ENCODE assay signal across 16 cellular contexts in the genomic region with DNA sequence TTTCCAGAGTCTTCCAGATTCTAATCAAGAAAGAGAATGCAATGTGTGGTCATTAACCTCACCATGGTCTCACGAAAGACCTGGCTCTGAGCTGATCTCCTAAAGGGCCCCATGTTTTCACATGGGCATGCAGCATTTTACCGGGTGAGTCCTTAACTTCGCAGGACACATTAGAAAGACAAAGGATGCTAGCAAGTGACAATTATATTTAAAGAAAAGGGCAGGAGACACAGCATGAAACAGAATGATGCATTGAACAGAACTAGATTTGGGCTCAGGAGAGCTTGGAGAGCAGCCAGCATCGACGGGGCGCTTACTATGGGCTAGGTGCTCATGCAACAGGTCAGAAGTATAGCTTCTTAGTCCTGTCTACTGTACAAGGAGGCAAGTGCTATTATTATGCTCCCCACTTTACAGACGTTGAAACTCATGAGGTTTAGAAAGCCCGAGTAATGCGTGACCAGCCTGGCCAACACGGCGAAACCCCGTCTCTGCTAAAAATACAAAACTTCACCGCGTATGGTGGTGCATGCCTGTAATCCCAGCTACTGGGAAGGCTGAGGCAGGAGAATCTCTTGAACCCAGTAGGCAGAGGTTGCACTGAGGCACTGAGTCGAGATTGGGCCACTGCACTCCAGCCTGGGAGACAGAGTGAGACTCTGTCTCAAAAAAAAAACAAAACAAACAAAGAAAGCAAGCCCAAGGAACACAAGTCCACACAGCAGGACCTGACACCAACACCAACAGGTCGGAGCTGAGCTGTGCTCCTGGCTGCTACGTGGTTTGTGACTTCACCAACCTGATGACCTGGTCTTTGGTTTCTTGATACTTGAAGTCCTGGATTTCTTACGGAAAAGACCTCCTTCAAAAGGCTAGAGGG. TPM values are rescaled to one million over a fixed set of nuclear protein-coding genes. Genes with fewer than 3 reads are reported as not detected.
DNase-seq lines count a peak whose midpoint lies in the region; ATAC-seq and TF ChIP-seq lines count a peak whose summit lies in the region.
"Had no signal": no experiment of that assay in that cellular context is flagged by ENCODE, and none has a peak within 500 bp of the region (broad histone marks: within the 10 kb centered on the region; RNA-seq: fewer than 3 reads in every experiment).

No MANE protein-coding gene starts in this region.

- peaks cover 82% of the 10 kb centered on the region for H3K4me1 ChIP-seq in Loucy (ENCODE audit: insufficient read depth, low read length, poor library complexity, severe bottlenecking)

- no peak for ATAC-seq in CD4-positive, alpha-beta T cell (ENCODE audit: poor library complexity)
- ATAC-seq in HG03139 (IDR thresholded peaks at IDR 0.05; ENCODE audit: unreplicated experiment): no peak
- ATAC-seq: stimulated activated naive CD8-positive, alpha-beta T cell treated with anti-CD3 and anti-CD28 coated beads, Interleukin-15, amount 100 ng/mL, for 72 hours had no signal

- peak overlapping the region; percentile 11 for H3K4me3 Mint-ChIP-seq in CD4-positive, alpha-beta T cell
- no peak overlapping the region for H3K4me3 Mint-ChIP-seq in dendritic cell treated with granulocyte-macrophage colony-stimulating factor and Interleukin-4, amounts not matched to agents 40 ng/mL and 50 ng/mL, for 4 days
- H3K4me3 Mint-ChIP-seq in progenitor cell of endocrine pancreas (ENCODE audit: low read depth): no peak overlapping the region
- H3K4me3 Mint-ChIP-seq: stimulated activated naive CD8-positive, alpha-beta T cell treated with anti-CD3 and anti-CD28 coated beads, Interleukin-15, amount 100 ng/mL, for 72 hours had no signal

- no peaks in the 10 kb centered on the region for H3K27me3 Mint-ChIP-seq in CD4-positive, alpha-beta T cell
- H3K27me3 Mint-ChIP-seq in dendritic cell treated with granulocyte-macrophage colony-stimulating factor and Interleukin-4, amounts not matched to agents 40 ng/mL and 50 ng/mL, for 4 days: no peaks in the 10 kb centered on the region
- no peaks in the 10 kb centered on the region for H3K27me3 Mint-ChIP-seq in progenitor cell of endocrine pancreas
- H3K27me3 Mint-ChIP-seq: stimulated activated naive CD8-positive, alpha-beta T cell treated with anti-CD3 and anti-CD28 coated beads, Interleukin-15, amount 100 ng/mL, for 72 hours had no signal

- peak overlapping the region; percentile 80 for H3K9ac ChIP-seq in Loucy (ENCODE audit: low read depth, low read length, poor library complexity, severe bottlenecking)

- DNase-seq in CD4-positive, alpha-beta T cell: no peak
- DNase-seq in progenitor cell of endocrine pancreas (ENCODE audit: low spot score, unreplicated experiment) (no peak), EL (no peak), COR-L47 (lab: John Stamatoyannopoulos, UW) (no peak)
- DNase-seq: erythroblast; GF-D8; hippocampal formation; mesendoderm; NCI-H69; SHP77; stimulated activated CD4-positive, alpha-beta T cell treated with anti-CD3 and anti-CD28 coated beads, Interleukin-4, amount 100 ng/mL, for 4 hours; stimulated activated naive CD8-positive, alpha-beta T cell treated with anti-CD3 and anti-CD28 coated beads, Interleukin-15, amount 100 ng/mL, for 72 hours had no signal

- H3K27ac ChIP-seq in CD4-positive, alpha-beta T cell (ENCODE audit: low read depth, low read length): no peak overlapping the region

- TF ChIP-seq CTCF in CD4-positive, alpha-beta T cell (IDR thresholded peaks at IDR 0.05): no peak
- no peak for TF ChIP-seq CTCF in Loucy (conservative IDR thresholded peaks at IDR 0.05; ENCODE audit: low read length)
- no peak for TF ChIP-seq CTCF in progenitor cell of endocrine pancreas (IDR thresholded peaks at IDR 0.05; ENCODE audit: unreplicated experiment)

- peaks cover 77% of the 10 kb centered on the region for H3K36me3 Mint-ChIP-seq in CD4-positive, alpha-beta T cell (ENCODE audit: low read depth)
- peaks cover 75% of the 10 kb centered on the region for H3K36me3 Mint-ChIP-seq in dendritic cell treated with granulocyte-macrophage colony-stimulating factor and Interleukin-4, amounts not matched to agents 40 ng/mL and 50 ng/mL, for 4 days (ENCODE audit: low read depth)
- peaks cover 11% of the 10 kb centered on the region for H3K36me3 Mint-ChIP-seq in progenitor cell of endocrine pancreas (ENCODE audit: insufficient read depth)

- no peak overlapping the region for H3K4me3 ChIP-seq in Loucy (ENCODE audit: low read length, poor library complexity, severe bottlenecking)
- H3K4me3 ChIP-seq: breast epithelium had no signal

- H3K9me3 ChIP-seq in CD4-positive, alpha-beta T cell (ENCODE audit: control insufficient read depth, low read length): no peaks in the 10 kb centered on the region
- no peaks in the 10 kb centered on the region for H3K9me3 ChIP-seq in Loucy (ENCODE audit: insufficient read depth, low read depth, low read length)
- H3K9me3 ChIP-seq: breast epithelium had no signal

- H3K9me3 Mint-ChIP-seq in CD4-positive, alpha-beta T cell: no peaks in the 10 kb centered on the region
- no peaks in the 10 kb centered on the region for H3K9me3 Mint-ChIP-seq in dendritic cell treated with granulocyte-macrophage colony-stimulating factor and Interleukin-4, amounts not matched to agents 40 ng/mL and 50 ng/mL, for 4 days
- H3K9me3 Mint-ChIP-seq in progenitor cell of endocrine pancreas (ENCODE audit: low read depth): no peaks in the 10 kb centered on the region
- H3K9me3 Mint-ChIP-seq: stimulated activated naive CD8-positive, alpha-beta T cell treated with anti-CD3 and anti-CD28 coated beads, Interleukin-15, amount 100 ng/mL, for 72 hours had no signal

- CTCF ChIA-PET in CD4-positive, alpha-beta T cell (lab: Charles Lee): interaction anchor here (1.5 kb wide), 1 partner anchor 134 kb away, joined by 3 read pairs; no protein-coding TSS in a partner anchor

- no peaks in the 10 kb centered on the region for H3K27me3 ChIP-seq in CD4-positive, alpha-beta T cell (ENCODE audit: control insufficient read depth, insufficient read depth, low read length)
- no peaks in the 10 kb centered on the region for H3K27me3 ChIP-seq in Loucy (ENCODE audit: insufficient read depth, low read length, poor library complexity, severe bottlenecking)
- H3K27me3 ChIP-seq: breast epithelium had no signal

- POLR2A ChIA-PET in CD4-positive, alpha-beta T cell (lab: Charles Lee): interaction anchor here (1.0 to 3.0 kb wide), 6 partner anchors 7 to 95 kb away, joined by 3 to 24 read pairs (median 6); no protein-coding TSS in a partner anchor

- H3K4me2 ChIP-seq in Loucy (ENCODE audit: low read depth, low read length, poor library complexity, severe bottlenecking): no peak overlapping the region

- H2AFZ ChIP-seq in Loucy (ENCODE audit: low read length): no peak overlapping the region

- no peaks in the 10 kb centered on the region for H3K36me3 ChIP-seq in Loucy (ENCODE audit: insufficient read depth, low read length)
- H3K36me3 ChIP-seq: breast epithelium had no signal

- intact Hi-C loops in CD4-positive, alpha-beta T cell (cut with DNase I, micrococcal nuclease): no loop called here
- intact Hi-C loops in dendritic cell treated with granulocyte-macrophage colony-stimulating factor and Interleukin-4, amounts not matched to agents 40 ng/mL and 50 ng/mL, for 4 days (cut with micrococcal nuclease): loop anchor here (10.0 kb wide), 1 partner anchor 622 kb away; a partner anchor contains a TSS

- H3K9me2 ChIP-seq in Loucy (replicated peaks; ENCODE audit: low read depth, low read length): no peaks in the 10 kb centered on the region

- H4K20me1 ChIP-seq in Loucy (ENCODE audit: insufficient read depth, low read length, poor library complexity, severe bottlenecking): no peaks in the 10 kb centered on the region

- H3F3A ChIP-seq in Loucy (ENCODE audit: low read depth): peaks cover 21% of the 10 kb centered on the region

- H3K27ac Mint-ChIP-seq in CD4-positive, alpha-beta T cell: peak overlapping the region; percentile 73
- peak overlapping the region; percentile 34 for H3K27ac Mint-ChIP-seq in dendritic cell treated with granulocyte-macrophage colony-stimulating factor and Interleukin-4, amounts not matched to agents 40 ng/mL and 50 ng/mL, for 4 days
- peak overlapping the region; percentile 62 for H3K27ac Mint-ChIP-seq in progenitor cell of endocrine pancreas
- H3K27ac Mint-ChIP-seq: stimulated activated naive CD8-positive, alpha-beta T cell treated with anti-CD3 and anti-CD28 coated beads, Interleukin-15, amount 100 ng/mL, for 72 hours had no signal

- H3K4me1 Mint-ChIP-seq in CD4-positive, alpha-beta T cell (ENCODE audit: low read depth): peaks cover 88% of the 10 kb centered on the region
- H3K4me1 Mint-ChIP-seq in dendritic cell treated with granulocyte-macrophage colony-stimulating factor and Interleukin-4, amounts not matched to agents 40 ng/mL and 50 ng/mL, for 4 days (ENCODE audit: low read depth): peaks cover 94% of the 10 kb centered on the region
- peaks cover 31% of the 10 kb centered on the region for H3K4me1 Mint-ChIP-seq in progenitor cell of endocrine pancreas (ENCODE audit: low read depth)

- H3K79me2 ChIP-seq in Loucy (ENCODE audit: insufficient read depth, low read length): peaks cover 34% of the 10 kb centered on the region; the same call in 1 of the 2 replicates

RNA-seq across cellular contexts. Expression of a gene that starts 16.1 kb away (rescaled TPM):
- total RNA-seq in CD4-positive, alpha-beta T cell: 10 to 100 TPM; 75.4 to 79.2 TPM
- 38.4 and 39.0 TPM in 2 replicates for total RNA-seq in progenitor cell of endocrine pancreas
